ENCODE assay signal across 8 cellular contexts in the genomic region with DNA sequence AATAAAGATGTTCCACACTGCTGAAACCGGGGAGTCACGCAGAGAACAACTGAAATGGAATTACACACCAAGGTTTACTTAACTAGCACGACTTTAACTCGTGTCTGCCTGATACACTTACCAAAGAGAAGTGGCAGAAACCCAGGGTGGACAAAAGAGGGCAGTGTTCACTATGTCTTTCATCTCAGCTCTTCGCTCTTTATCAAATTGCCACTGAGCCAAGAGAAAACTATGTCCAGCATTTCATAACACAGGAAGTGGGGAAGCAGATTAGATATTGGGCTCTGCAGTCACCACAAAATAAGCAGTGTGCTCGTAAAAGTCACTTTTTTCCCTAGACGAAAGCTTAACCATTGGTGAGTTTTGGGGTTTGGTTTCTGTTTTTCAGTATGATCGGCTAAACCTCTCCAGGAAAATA.
DNase-seq lines count a peak whose midpoint lies in the region; TF ChIP-seq lines count a peak whose summit lies in the region.

No MANE protein-coding gene starts in this region.

- no peaks in the 10 kb centered on the region for H3K9me3 Mint-ChIP-seq in endothelial cell (ENCODE audit: unreplicated experiment)

- H3K27ac ChIP-seq in SJSA1 (peak overlapping the region; percentile 44), vagina (peak overlapping the region; percentile 29)

- peak; percentile 83 for DNase-seq in ACHN
- DNase-seq in GM12865 (ENCODE audit: low read depth), result peak; percentile 62
- DNase-seq in MG63, result peak; percentile 76
- peak; percentile 59 to 77 for DNase-seq in SJSA1 (ENCODE audit: low read depth in 1 of 2, low spot score in 2 of 2)
- DNase-seq in endothelial cell (ENCODE audit: low spot score), result peak; percentile 19
- peak; percentile 56 for DNase-seq in midbrain (lab: John Stamatoyannopoulos, UW)
- no peak for DNase-seq in vagina (ENCODE audit: extremely low spot score in 2 of 2)
- DNase-seq in GM19240 (ENCODE audit: insufficient read length, low spot score), result no peak

- H3K4me3 ChIP-seq in GM12865 (ENCODE audit: low read depth, low read length) (no peak overlapping the region), MG63 (peak overlapping the region; percentile 9), SJSA1 (peak overlapping the region; percentile 5; the same call in 1 of the 2 replicates), vagina (peak overlapping the region in 1 of 2 donors; percentile 4)

- H3K27me3 Mint-ChIP-seq in endothelial cell (ENCODE audit: unreplicated experiment), result no peaks in the 10 kb centered on the region

- in situ Hi-C loops in ACHN (cut with HindIII; ENCODE audit: low pct_ligation_motif_present, low pct_unique_long_range_greater_than_20kb, low sequenced_read_pairs), result no loop called here

- H3K27me3 ChIP-seq in MG63, result no peaks in the 10 kb centered on the region
- no peaks in the 10 kb centered on the region for H3K27me3 ChIP-seq in SJSA1 (replicated peaks)
- H3K27me3 ChIP-seq in vagina, result no peaks in the 10 kb centered on the region

- no peaks in the 10 kb centered on the region for H3K36me3 ChIP-seq in MG63
- H3K36me3 ChIP-seq in SJSA1, result no peaks in the 10 kb centered on the region
- no peaks in the 10 kb centered on the region for H3K36me3 ChIP-seq in vagina

- peaks cover 9% of the 10 kb centered on the region for H3K4me1 Mint-ChIP-seq in endothelial cell (ENCODE audit: unreplicated experiment)

- intact Hi-C loops in vagina (cut with DNase I), result no loop called here

- H3K27ac Mint-ChIP-seq in endothelial cell (ENCODE audit: unreplicated experiment), result no peak overlapping the region

- no peak for TF ChIP-seq POLR2A in vagina (IDR thresholded peaks at IDR 0.05)

- TF ChIP-seq CTCF in GM12865 (IDR thresholded peaks at IDR 0.05; ENCODE audit: insufficient read depth, low read depth, low read length, missing control alignments), result peak; percentile 58
- peak; percentile 47 for TF ChIP-seq CTCF in endothelial cell (IDR thresholded peaks at IDR 0.05; ENCODE audit: unreplicated experiment)
- peak; percentile 27 to 42 (median 33) for TF ChIP-seq CTCF in vagina (IDR thresholded peaks at IDR 0.05)

- H3K4me3 Mint-ChIP-seq in endothelial cell (ENCODE audit: unreplicated experiment), result no peak overlapping the region

- no peaks in the 10 kb centered on the region for H3K9me3 ChIP-seq in MG63
- H3K9me3 ChIP-seq in SJSA1 (replicated peaks), result no peaks in the 10 kb centered on the region
- H3K9me3 ChIP-seq in vagina, result no peaks in the 10 kb centered on the region

- peaks cover 21% of the 10 kb centered on the region for H3K4me1 ChIP-seq in SJSA1 (replicated peaks)
- H3K4me1 ChIP-seq in vagina, result peaks cover 17% of the 10 kb centered on the region

- H3K36me3 Mint-ChIP-seq in endothelial cell (ENCODE audit: low read depth, unreplicated experiment), result no peaks in the 10 kb centered on the region

Comparison
In these comparisons a context has a peak if more than half of its experiments do, and no peak if none do; other contexts are left out.
1. DNase-seq: peak in ACHN (single experiment), GM12865 (single experiment), MG63 (single experiment), SJSA1 (2 of 2), endothelial cell (single experiment) and midbrain (single experiment); none in vagina (0 of 2) and GM19240 (single experiment).
2. Peak in every context shown above with its lines, with median percentiles within 50 percentile points of each other: CTCF ChIP-seq.